In the genomic region with DNA sequence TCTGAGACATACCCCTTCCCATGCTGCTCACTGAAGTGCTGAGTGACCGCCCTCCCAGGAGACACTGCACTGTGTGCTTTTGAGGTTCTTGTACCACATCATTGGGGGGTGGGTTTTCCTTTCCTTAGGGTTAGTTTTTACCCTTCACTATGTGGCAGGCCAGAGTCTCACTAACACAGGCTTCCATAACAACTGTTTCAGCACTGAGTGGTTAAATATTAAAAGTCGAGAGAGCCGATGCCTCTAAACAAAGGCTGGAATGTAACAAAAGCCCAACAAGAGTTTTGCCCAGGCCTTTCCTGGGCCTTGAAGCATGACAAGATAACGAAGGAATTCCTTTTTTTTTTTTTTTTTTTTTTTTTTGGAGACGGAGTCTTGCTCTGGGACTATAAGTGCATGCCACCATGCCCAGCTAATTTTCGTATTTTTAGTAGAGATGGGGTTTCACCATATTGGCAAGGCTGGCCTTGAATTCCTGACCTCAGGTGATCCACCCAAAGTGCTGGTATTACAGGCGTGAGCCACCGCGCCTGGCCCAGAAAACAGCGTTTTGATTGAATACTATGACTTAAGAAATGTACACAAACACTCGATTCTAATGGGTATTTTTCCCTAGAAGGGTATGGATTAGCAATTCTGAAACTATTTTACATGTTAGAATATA, we compare ENCODE assay signal across 12 cellular contexts.
"Had no signal": no experiment of that assay in that cellular context is flagged by ENCODE, and none has a peak within 500 bp of the region (broad histone marks: within the 10 kb centered on the region; RNA-seq: fewer than 3 reads in every experiment).

No MANE protein-coding gene starts in this region.

- H3K36me3 ChIP-seq: ascending aorta, esophagus squamous epithelium had no signal

- H3K4me3 ChIP-seq: ascending aorta, esophagus squamous epithelium, psoas muscle had no signal

- H3K27ac ChIP-seq: ascending aorta, esophagus squamous epithelium, psoas muscle had no signal

- H3K27ac Mint-ChIP-seq: activated CD8-positive, alpha-beta memory T cell treated with anti-CD3 and anti-CD28 coated beads, Interleukin-2, amount 10 ng/mL, durations not matched to agents 7 days and 5 days; activated T-cell treated with anti-CD3 and anti-CD28 coated beads, Interleukin-2, amount 50 U/mL, for 24 hours; T-helper 1 cell treated with Interleukin-12 subunit alpha and Interleukin-12 subunit beta and Interleukin-4 antibody, amounts not matched to agents 30 μg/mL and 1 μg/mL, for 36 hours had no signal

- H3K27me3 ChIP-seq: ascending aorta, esophagus squamous epithelium had no signal

- H3K4me3 Mint-ChIP-seq: activated CD8-positive, alpha-beta memory T cell treated with anti-CD3 and anti-CD28 coated beads, Interleukin-2, amount 10 ng/mL, durations not matched to agents 7 days and 5 days; activated T-cell treated with anti-CD3 and anti-CD28 coated beads, Interleukin-2, amount 50 U/mL, for 24 hours; T-helper 1 cell treated with Interleukin-12 subunit alpha and Interleukin-12 subunit beta and Interleukin-4 antibody, amounts not matched to agents 30 μg/mL and 1 μg/mL, for 36 hours had no signal

- DNase-seq: activated CD8-positive, alpha-beta memory T cell treated with anti-CD3 and anti-CD28 coated beads, Interleukin-2, amount 10 ng/mL, durations not matched to agents 7 days and 5 days; activated effector memory CD4-positive, alpha-beta T cell treated with anti-CD3 and anti-CD28 coated beads, Interleukin-2, amount 50 U/mL, for 16 hours; activated T-cell treated with anti-CD3 and anti-CD28 coated beads, Interleukin-2, amount 50 U/mL, for 24 hours; esophagus squamous epithelium; foreskin fibroblast; islet precursor cell; left ventricle myocardium superior; psoas muscle; stimulated activated CD4-positive, alpha-beta T cell treated with anti-CD3 and anti-CD28 coated beads, Interleukin-2, amount 100 ng/mL, for 48 hours; stimulated activated naive CD4-positive, alpha-beta T cell treated with Interleukin-2 at 50 U/mL for 16 hours had no signal

- H3K9me3 ChIP-seq: ascending aorta, psoas muscle had no signal

- ATAC-seq: activated CD8-positive, alpha-beta memory T cell treated with anti-CD3 and anti-CD28 coated beads, Interleukin-2, amount 10 ng/mL, durations not matched to agents 7 days and 5 days; left ventricle myocardium superior; psoas muscle had no signal
